Comparison of ENCODE assay signal across 23 cellular contexts in genomic region chr16:50945136-50945535, GRCh38.
DNase-seq lines count a peak whose midpoint lies in the region; TF ChIP-seq lines count a peak whose summit lies in the region.
"Had no signal": no experiment of that assay in that cellular context is flagged by ENCODE, and none has a peak within 500 bp of the region (broad histone marks: within the 10 kb centered on the region; RNA-seq: fewer than 3 reads in every experiment).

No MANE protein-coding gene starts in this region.

- intact Hi-C loops in left ventricle myocardium inferior (cut with micrococcal nuclease): no loop called here

- H3K4me1 ChIP-seq in right atrium auricular region (no peaks in the 10 kb centered on the region), left ventricle myocardium inferior (no peaks in the 10 kb centered on the region)
- H3K4me1 ChIP-seq: BE2C, BLaER1 had no signal

- no peaks in the 10 kb centered on the region for H3K36me3 ChIP-seq in right atrium auricular region
- no peaks in the 10 kb centered on the region for H3K36me3 ChIP-seq in left ventricle myocardium inferior
- H3K36me3 ChIP-seq: BE2C, BLaER1 had no signal

- H3K9me3 ChIP-seq in right atrium auricular region (no peaks in the 10 kb centered on the region), left ventricle myocardium inferior (replicated peaks) (no peaks in the 10 kb centered on the region)
- H3K9me3 ChIP-seq: BE2C, BLaER1 had no signal

- H3K4me3 ChIP-seq in right atrium auricular region (no peak overlapping the region), left ventricle myocardium inferior (no peak overlapping the region)
- H3K4me3 ChIP-seq: BLaER1, GM12878 had no signal

- no peak for TF ChIP-seq CTCF in right atrium auricular region (IDR thresholded peaks at IDR 0.05)
- no peak for TF ChIP-seq CTCF in left ventricle myocardium inferior (IDR thresholded peaks at IDR 0.05; ENCODE audit: borderline replicate concordance)

- H3K27me3 ChIP-seq in right atrium auricular region (no peaks in the 10 kb centered on the region), left ventricle myocardium inferior (ENCODE audit: low read depth) (peaks cover 18% of the 10 kb centered on the region)
- H3K27me3 ChIP-seq: BE2C, BLaER1 had no signal

- no peak overlapping the region for H3K27ac ChIP-seq in right atrium auricular region
- no peak overlapping the region for H3K27ac ChIP-seq in left ventricle myocardium inferior (replicated peaks)
- H3K27ac ChIP-seq: BLaER1 had no signal

- DNase-seq in NCI-H524 (lab: John Stamatoyannopoulos, UW) (peak; percentile 82 to 86), NCI-H524 treated with DMSO at 0.1 percent for 48 hours (lab: John Stamatoyannopoulos, UW) (peak; percentile 55), NCI-H82 treated with DMSO at 0.1 percent for 48 hours (lab: John Stamatoyannopoulos, UW; ENCODE audit: unreplicated experiment) (peak; percentile 15), mesenteric fat pad (ENCODE audit: low spot score) (peak; percentile 62), right atrium auricular region (ENCODE audit: low spot score) (no peak), left ventricle myocardium inferior (no peak)
- no peak for DNase-seq in activated naive CD4-positive, alpha-beta T cell treated with Interleukin-2 at 50 U/mL for 16 hours
- DNase-seq: 8988T; ACHN; BE2C; C1 segment of cervical spinal cord; CD4-positive, alpha-beta memory T cell; CD4-positive, CD25-positive, alpha-beta regulatory T cell; CD8-positive, alpha-beta memory T cell; COR-L47; DMS153; DMS53; DMS79; DND-41; EL; GDM1 had no signal

Comparison
In these comparisons a context has a peak if more than half of its experiments do, and no peak if none do; other contexts are left out.
1. DNase-seq: peak in NCI-H524 (2 of 2), NCI-H524 treated with DMSO at 0.1 percent for 48 hours (single experiment), NCI-H82 treated with DMSO at 0.1 percent for 48 hours (single experiment) and mesenteric fat pad (single experiment); none in activated naive CD4-positive, alpha-beta T cell treated with Interleukin-2 at 50 U/mL for 16 hours (single experiment), right atrium auricular region (single experiment) and left ventricle myocardium inferior (single experiment).